In genomic region chr1:205162301-205162700, GRCh38 we compare ENCODE assay signal across 13 cellular contexts.
"Had no signal": no experiment of that assay in that cellular context is flagged by ENCODE, and none has a peak within 500 bp of the region (broad histone marks: within the 10 kb centered on the region; RNA-seq: fewer than 3 reads in every experiment).

No MANE protein-coding gene starts in this region.

- H3K4me3 Mint-ChIP-seq: naive thymus-derived CD4-positive, alpha-beta T cell; stimulated activated naive CD8-positive, alpha-beta T cell treated with anti-CD3 and anti-CD28 coated beads, Interleukin-15, Interleukin-2, amounts not matched to agents 100 ng/mL and 50 ng/mL, for 24 hours; T-helper 1 cell treated with Interleukin-12 subunit alpha and Interleukin-12 subunit beta and Interleukin-4 antibody, amounts not matched to agents 30 μg/mL and 1 μg/mL, for 36 hours had no signal

- DNase-seq: colonic mucosa; effector CD4-positive, alpha-beta T cell; hippocampal formation; naive thymus-derived CD4-positive, alpha-beta T cell; sigmoid colon; stimulated activated CD4-positive, alpha-beta T cell treated with anti-CD3 and anti-CD28 coated beads, Interleukin-12 subunit alpha, Interleukin-12 subunit beta, amount 100 ng/mL, for 4 hours; testis had no signal

- H3K27ac ChIP-seq: colonic mucosa, epithelial cell of prostate, neutrophil, sigmoid colon, testis had no signal

- H3K9me3 Mint-ChIP-seq: T-helper 1 cell treated with Interleukin-12 subunit alpha and Interleukin-12 subunit beta and Interleukin-4 antibody, amounts not matched to agents 30 μg/mL and 1 μg/mL, for 36 hours had no signal

- H3K4me3 ChIP-seq: colonic mucosa, sigmoid colon, testis had no signal

- ATAC-seq: activated naive CD4-positive, alpha-beta T cell treated with anti-CD3 and anti-CD28 coated beads, Interleukin-2, amount 50 U/mL, for 72 hours; naive thymus-derived CD4-positive, alpha-beta T cell had no signal

- H3K27ac Mint-ChIP-seq: activated naive CD4-positive, alpha-beta T cell treated with anti-CD3 and anti-CD28 coated beads, Interleukin-2, amount 50 U/mL, for 72 hours; naive thymus-derived CD4-positive, alpha-beta T cell; progenitor cell of endocrine pancreas; stimulated activated naive CD8-positive, alpha-beta T cell treated with anti-CD3 and anti-CD28 coated beads, Interleukin-15, Interleukin-2, amounts not matched to agents 100 ng/mL and 50 ng/mL, for 24 hours; T-helper 1 cell treated with Interleukin-12 subunit alpha and Interleukin-12 subunit beta and Interleukin-4 antibody, amounts not matched to agents 30 μg/mL and 1 μg/mL, for 36 hours had no signal

- H3K4me1 ChIP-seq: colonic mucosa, sigmoid colon, testis had no signal

- H3K9me3 ChIP-seq: colonic mucosa, neutrophil, sigmoid colon, testis had no signal

- H3K27me3 ChIP-seq: colonic mucosa, neutrophil, sigmoid colon, testis had no signal

- H3K27me3 Mint-ChIP-seq: naive thymus-derived CD4-positive, alpha-beta T cell; progenitor cell of endocrine pancreas; stimulated activated naive CD8-positive, alpha-beta T cell treated with anti-CD3 and anti-CD28 coated beads, Interleukin-15, Interleukin-2, amounts not matched to agents 100 ng/mL and 50 ng/mL, for 24 hours had no signal
